25 cellular contexts compared by ENCODE assay signal in the genomic region with DNA sequence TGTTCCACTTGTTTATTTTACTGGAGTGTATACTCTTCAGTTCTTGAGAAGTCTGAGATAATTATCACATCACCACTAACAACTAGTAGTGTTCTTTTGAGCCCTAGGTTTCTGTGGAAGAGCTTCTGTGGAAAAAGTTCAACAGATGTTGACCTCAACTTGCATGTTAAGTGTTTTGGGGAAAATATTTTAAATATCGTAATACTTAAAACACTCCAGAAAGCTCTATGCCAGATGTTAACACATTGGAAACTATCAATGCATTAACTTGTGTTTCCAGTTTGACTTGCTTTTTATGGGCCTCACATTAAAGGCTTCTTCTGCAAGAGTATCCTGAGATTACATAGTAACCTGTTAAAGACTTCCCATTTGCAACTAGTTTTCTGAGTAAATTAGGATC.
A peak's percentile ranks its signal among the peaks of the same experiment; 100 is the strongest.
DNase-seq lines count a peak whose midpoint lies in the region; ATAC-seq, FAIRE-seq and TF ChIP-seq lines count a peak whose summit lies in the region.
"Had no signal": no experiment of that assay in that cellular context is flagged by ENCODE, and none has a peak within 500 bp of the region (broad histone marks: within the 10 kb centered on the region; RNA-seq: fewer than 3 reads in every experiment).

No MANE protein-coding gene starts in this region.

- no peak overlapping the region for H2AK5ac ChIP-seq in mesenchymal stem cell (ENCODE audit: low read length, severe bottlenecking)

- H3K36me3 Mint-ChIP-seq in activated T-helper 1 cell treated with anti-CD3 and anti-CD28 coated beads, Interleukin-12 subunit alpha, Interleukin-12 subunit beta, Interleukin-2, Interleukin-4 antibody, amounts not matched to agents 30 ng/mL and 10 ng/mL and 1 ng/mL, durations not matched to agents 14 hours and 24 hours and 36 hours (ENCODE audit: low read depth): peaks cover 6% of the 10 kb centered on the region
- H3K36me3 Mint-ChIP-seq: activated naive CD8-positive, alpha-beta T cell treated with anti-CD3 and anti-CD28 coated beads for 36 hours; immature natural killer cell had no signal

- H3K27ac Mint-ChIP-seq in activated T-helper 1 cell treated with anti-CD3 and anti-CD28 coated beads, Interleukin-12 subunit alpha, Interleukin-12 subunit beta, Interleukin-2, Interleukin-4 antibody, amounts not matched to agents 30 ng/mL and 10 ng/mL and 1 ng/mL, durations not matched to agents 14 hours and 24 hours and 36 hours: peak overlapping the region; percentile 45
- H3K27ac Mint-ChIP-seq: activated CD8-positive, alpha-beta T cell treated with anti-CD3 and anti-CD28 coated beads, Interleukin-2, amount 10 ng/mL, durations not matched to agents 7 days and 5 days; activated naive CD8-positive, alpha-beta T cell treated with anti-CD3 and anti-CD28 coated beads for 36 hours; GM23338; immature natural killer cell; nephron progenitor cell had no signal

- no peaks in the 10 kb centered on the region for H3K27me3 Mint-ChIP-seq in activated T-helper 1 cell treated with anti-CD3 and anti-CD28 coated beads, Interleukin-12 subunit alpha, Interleukin-12 subunit beta, Interleukin-2, Interleukin-4 antibody, amounts not matched to agents 30 ng/mL and 10 ng/mL and 1 ng/mL, durations not matched to agents 14 hours and 24 hours and 36 hours (ENCODE audit: insufficient read depth)
- H3K27me3 Mint-ChIP-seq: activated naive CD8-positive, alpha-beta T cell treated with anti-CD3 and anti-CD28 coated beads for 36 hours had no signal

- CTCF ChIA-PET in A549 (lab: Yijun Ruan, JAX): no interaction called here

- H3K27ac ChIP-seq in A549 (no peak overlapping the region), mesenchymal stem cell (ENCODE audit: low read length, poor library complexity, severe bottlenecking) (no peak overlapping the region)
- H3K27ac ChIP-seq: thoracic aorta had no signal

- no peaks in the 10 kb centered on the region for H3K9me3 Mint-ChIP-seq in activated T-helper 1 cell treated with anti-CD3 and anti-CD28 coated beads, Interleukin-12 subunit alpha, Interleukin-12 subunit beta, Interleukin-2, Interleukin-4 antibody, amounts not matched to agents 30 ng/mL and 10 ng/mL and 1 ng/mL, durations not matched to agents 14 hours and 24 hours and 36 hours
- H3K9me3 Mint-ChIP-seq: activated naive CD8-positive, alpha-beta T cell treated with anti-CD3 and anti-CD28 coated beads for 36 hours; GM23338; immature natural killer cell; nephron progenitor cell had no signal

- no peaks in the 10 kb centered on the region for H3K36me3 ChIP-seq in mesenchymal stem cell (ENCODE audit: control insufficient read depth in 1 of 2, insufficient read depth in 2 of 2, low read depth in 1 of 2, low read length in 2 of 2)
- H3K36me3 ChIP-seq: MG63, thoracic aorta had no signal

- no peak overlapping the region for H4K91ac ChIP-seq in mesenchymal stem cell (ENCODE audit: low read length)

- H3K4me1 ChIP-seq in A549: peaks cover 51% of the 10 kb centered on the region
- no peaks in the 10 kb centered on the region for H3K4me1 ChIP-seq in mesenchymal stem cell (ENCODE audit: control insufficient read depth, insufficient read depth, low read depth, low read length)

- H2BK5ac ChIP-seq in mesenchymal stem cell (ENCODE audit: low read depth, low read length, poor library complexity, severe bottlenecking): no peak overlapping the region

- TF ChIP-seq CTCF in A549 (IDR thresholded peaks at IDR 0.05): no peak

- no peak overlapping the region for H3K4ac ChIP-seq in mesenchymal stem cell (ENCODE audit: low read depth in 1 of 2, low read length in 2 of 2)

- POLR2A ChIA-PET in A549 (lab: Yijun Ruan, JAX): interaction anchor here (1.5 kb wide), 1 partner anchor 173 kb away, joined by 13 read pairs; the partner anchor contains the start of gene DUSP6

- no peak overlapping the region for H4K8ac ChIP-seq in mesenchymal stem cell (ENCODE audit: low read length)

- H2BK12ac ChIP-seq in mesenchymal stem cell (ENCODE audit: low read length in 2 of 2): no peak overlapping the region

- H3K23ac ChIP-seq in mesenchymal stem cell (ENCODE audit: low read length in 2 of 2): no peak overlapping the region

- no peak for TF ChIP-seq POLR2A in A549 (IDR thresholded peaks at IDR 0.05; ENCODE audit: low read length)

- no peak overlapping the region for H2BK120ac ChIP-seq in mesenchymal stem cell (ENCODE audit: low read depth, low read length)

- H3K9ac ChIP-seq in mesenchymal stem cell (ENCODE audit: low read length): peak overlapping the region; percentile 31
- H3K9ac ChIP-seq: SK-N-SH had no signal

- 97% methylated on average over 1 of the region's 1 CpG for WGBS in A549 (ENCODE audit: missing lambda C conversion rate)
- no CpG with 5 or more reads among the region's 1 CpG for WGBS in mesenchymal stem cell

- DNase-seq in A549 (ENCODE audit: low read depth in 1 of 2, low spot score in 1 of 2): no peak
- peak; percentile 19 for DNase-seq in DMS53 treated with DMSO at 0.1 percent for 48 hours (lab: John Stamatoyannopoulos, UW; ENCODE audit: unreplicated experiment)
- DNase-seq in activated T-helper 1 cell treated with anti-CD3 and anti-CD28 coated beads, Interleukin-12 subunit alpha, Interleukin-12 subunit beta, Interleukin-2, Interleukin-4 antibody, amounts not matched to agents 30 ng/mL and 10 ng/mL and 1 ng/mL, durations not matched to agents 14 hours and 24 hours and 36 hours (ENCODE audit: low spot score): no peak
- DNase-seq in mesenchymal stem cell: peak; percentile 75
- DNase-seq in NCI-H1436 (lab: John Stamatoyannopoulos, UW): no peak
- DNase-seq: activated CD8-positive, alpha-beta T cell treated with anti-CD3 and anti-CD28 coated beads, Interleukin-2, amount 10 ng/mL, durations not matched to agents 7 days and 5 days; activated effector memory CD4-positive, alpha-beta T cell treated with Interleukin-2 at 50 U/mL for 16 hours; activated naive CD8-positive, alpha-beta T cell treated with anti-CD3 and anti-CD28 coated beads for 36 hours; aorta; C1 segment of cervical spinal cord; GDM1; immature natural killer cell; KG1; NCI-H526 treated with DMSO at 0.1 percent for 48 hours; nephron progenitor cell; NK-92 treated with Interleukin-12 subunit alpha and Interleukin-12 subunit beta, amount 100 ng/mL, for 24 hours; retina; SK-N-SH; stimulated activated naive CD4-positive, alpha-beta T cell had no signal

- intact Hi-C loops in activated T-helper 1 cell treated with anti-CD3 and anti-CD28 coated beads, Interleukin-12 subunit alpha, Interleukin-12 subunit beta, Interleukin-2, Interleukin-4 antibody, amounts not matched to agents 30 ng/mL and 10 ng/mL and 1 ng/mL, durations not matched to agents 14 hours and 24 hours and 36 hours (cut with micrococcal nuclease): loop anchor here (1.0 kb wide), 1 partner anchor 41 kb away; no protein-coding TSS in a partner anchor

- H3K79me1 ChIP-seq in mesenchymal stem cell (replicated peaks; ENCODE audit: low read length, poor library complexity, severe bottlenecking): no peaks in the 10 kb centered on the region

- no peaks in the 10 kb centered on the region for H3K27me3 ChIP-seq in mesenchymal stem cell (ENCODE audit: control insufficient read depth in 1 of 2, insufficient read depth in 1 of 2, low read length in 2 of 2)
- H3K27me3 ChIP-seq: MG63 had no signal

- no peak overlapping the region for H3K14ac ChIP-seq in mesenchymal stem cell (ENCODE audit: low read length in 2 of 2)

- no peak for TF ChIP-seq EP300 in A549 (IDR thresholded peaks at IDR 0.05)

- no peaks in the 10 kb centered on the region for H3K9me3 ChIP-seq in A549
- H3K9me3 ChIP-seq in mesenchymal stem cell (ENCODE audit: control insufficient read depth, low read length): no peaks in the 10 kb centered on the region
- H3K9me3 ChIP-seq: MG63, SK-N-SH, thoracic aorta had no signal

- no peak for FAIRE-seq in A549 (lab: Jason Lieb, UNC)
- FAIRE-seq: urothelium cell line had no signal

- H3K4me3 Mint-ChIP-seq in activated T-helper 1 cell treated with anti-CD3 and anti-CD28 coated beads, Interleukin-12 subunit alpha, Interleukin-12 subunit beta, Interleukin-2, Interleukin-4 antibody, amounts not matched to agents 30 ng/mL and 10 ng/mL and 1 ng/mL, durations not matched to agents 14 hours and 24 hours and 36 hours: no peak overlapping the region
- H3K4me3 Mint-ChIP-seq: activated CD8-positive, alpha-beta T cell treated with anti-CD3 and anti-CD28 coated beads, Interleukin-2, amount 10 ng/mL, durations not matched to agents 7 days and 5 days; activated naive CD8-positive, alpha-beta T cell treated with anti-CD3 and anti-CD28 coated beads for 36 hours; GM23338; immature natural killer cell; nephron progenitor cell had no signal

- H3K18ac ChIP-seq in mesenchymal stem cell (ENCODE audit: low read depth in 1 of 2, low read length in 2 of 2): no peak overlapping the region

- H3K4me2 ChIP-seq in A549 (peak overlapping the region; percentile 67; the same call in 2 of the 3 replicates), mesenchymal stem cell (ENCODE audit: low read length, poor library complexity, severe bottlenecking) (no peak overlapping the region)
- H3K4me2 ChIP-seq: GM23338, SK-N-SH had no signal

- H2BK15ac ChIP-seq in mesenchymal stem cell (ENCODE audit: low read depth, poor library complexity, severe bottlenecking): no peak overlapping the region

- TF ChIP-seq RAD21 in A549 (conservative IDR thresholded peaks at IDR 0.05 in 1 of 2, IDR thresholded peaks at IDR 0.05 in 1 of 2): no peak

- ATAC-seq in A549 (no peak), HG02610 (IDR thresholded peaks at IDR 0.05; ENCODE audit: unreplicated experiment) (no peak), GM18867 (IDR thresholded peaks at IDR 0.05; ENCODE audit: unreplicated experiment) (no peak)
- ATAC-seq: activated CD8-positive, alpha-beta T cell treated with anti-CD3 and anti-CD28 coated beads, Interleukin-2, amount 10 ng/mL, durations not matched to agents 7 days and 5 days; GM23338 had no signal

- peaks cover 61% of the 10 kb centered on the region for H3K4me1 Mint-ChIP-seq in activated T-helper 1 cell treated with anti-CD3 and anti-CD28 coated beads, Interleukin-12 subunit alpha, Interleukin-12 subunit beta, Interleukin-2, Interleukin-4 antibody, amounts not matched to agents 30 ng/mL and 10 ng/mL and 1 ng/mL, durations not matched to agents 14 hours and 24 hours and 36 hours (ENCODE audit: low read depth)
- H3K4me1 Mint-ChIP-seq: nephron progenitor cell had no signal

- H3K4me3 ChIP-seq in A549: no peak overlapping the region
- no peak overlapping the region for H3K4me3 ChIP-seq in mesenchymal stem cell (ENCODE audit: insufficient read depth in 1 of 2, low read depth in 1 of 2, low read length in 2 of 2)
- H3K4me3 ChIP-seq: GM23338, MG63, thoracic aorta had no signal

- no peak overlapping the region for H2AFZ ChIP-seq in mesenchymal stem cell (ENCODE audit: low read depth, low read length)
- H2AFZ ChIP-seq: GM23338 had no signal

TF ChIP-seq in A549, 52 proteins besides CTCF, POLR2A, EP300 and RAD21 (continues in another document):
- no peak for TF ChIP-seq RNF2 (IDR thresholded peaks at IDR 0.05; ENCODE audit: borderline replicate concordance, low read depth)
- TF ChIP-seq CEBPB (IDR thresholded peaks at IDR 0.05): no peak
- no peak for TF ChIP-seq FOSL2 (IDR thresholded peaks at IDR 0.05)
- TF ChIP-seq FOSL2 (CRISPR knock-in tag; IDR thresholded peaks at IDR 0.05): no peak

Comparison
In these comparisons a context has a peak if more than half of its experiments do, and no peak if none do; other contexts are left out.
1. DNase-seq: peak in DMS53 treated with DMSO at 0.1 percent for 48 hours (single experiment) and mesenchymal stem cell (single experiment); none in A549 (0 of 2), activated T-helper 1 cell treated with anti-CD3 and anti-CD28 coated beads, Interleukin-12 subunit alpha, Interleukin-12 subunit beta, Interleukin-2, Interleukin-4 antibody, amounts not matched to agents 30 ng/mL and 10 ng/mL and 1 ng/mL, durations not matched to agents 14 hours and 24 hours and 36 hours (single experiment) and NCI-H1436 (single experiment).